Comparison of ENCODE assay signal across 8 cellular contexts in genomic region chr20:11204926-11205768, GRCh38.
DNase-seq lines count a peak whose midpoint lies in the region; ATAC-seq and FAIRE-seq lines count a peak whose summit lies in the region.

No MANE protein-coding gene starts in this region.

- FAIRE-seq in RCC 7860 (lab: Jason Lieb, UNC) = peak; percentile 73

- no peak overlapping the region for H3K4me2 ChIP-seq in GM23248 (ENCODE audit: unreplicated experiment)

- H3K9me3 ChIP-seq in GM23248 (ENCODE audit: low read depth) = no peaks in the 10 kb centered on the region

- H3K4me3 ChIP-seq in GM23248 = no peak overlapping the region

- H3K27me3 ChIP-seq in GM23248 (replicated peaks; ENCODE audit: insufficient read depth) = no peaks in the 10 kb centered on the region

- H3K4me1 ChIP-seq in GM23248 (ENCODE audit: insufficient read depth) = peaks cover 16% of the 10 kb centered on the region

- no peaks in the 10 kb centered on the region for H4K20me1 ChIP-seq in GM23248 (ENCODE audit: insufficient read depth)

- peak; percentile 9 to 11 for DNase-seq in activated T-cell treated with anti-CD3 and anti-CD28 coated beads, Interleukin-2, amount 50 U/mL, for 72 hours
- DNase-seq in activated T-cell treated with anti-CD3 and anti-CD28 coated beads for 4 hours (no peak), GM23248 (peak; percentile 75), KG1 (lab: John Stamatoyannopoulos, UW) (peak; percentile 70), RCC 7860 (ENCODE audit: low spot score) (peak; percentile 52), dermis blood vessel endothelial cell (peak; percentile 88), lung microvascular endothelial cell (ENCODE audit: low read depth in 2 of 2) (peak; percentile 85 to 87), germinal center (ENCODE audit: low spot score) (no peak)

- no peak overlapping the region for H3K27ac ChIP-seq in GM23248

- H3K27ac Mint-ChIP-seq in activated T-cell treated with anti-CD3 and anti-CD28 coated beads, Interleukin-2, amount 50 U/mL, for 72 hours = no peak overlapping the region

- H3K36me3 ChIP-seq in GM23248 (ENCODE audit: low read depth) = no peaks in the 10 kb centered on the region

- peaks cover 20% of the 10 kb centered on the region for H3F3A ChIP-seq in GM23248 (ENCODE audit: insufficient read depth)

- H3K9me3 Mint-ChIP-seq in activated T-cell treated with anti-CD3 and anti-CD28 coated beads, Interleukin-2, amount 50 U/mL, for 72 hours = no peaks in the 10 kb centered on the region

- no peaks in the 10 kb centered on the region for H3K9me2 ChIP-seq in GM23248 (ENCODE audit: insufficient read depth)

- no peak overlapping the region for H3K4me3 Mint-ChIP-seq in activated T-cell treated with anti-CD3 and anti-CD28 coated beads, Interleukin-2, amount 50 U/mL, for 72 hours

- no peak overlapping the region for H3K9ac ChIP-seq in GM23248

- WGBS in GM23248 (ENCODE audit: low coverage in 1 of 2, low lambda C conversion rate in 2 of 2, missing lambda C conversion rate in 2 of 2), 2 experiments = 46 to 47% methylated on average over 4 of the region's 4 CpGs

- H3K36me3 Mint-ChIP-seq in activated T-cell treated with anti-CD3 and anti-CD28 coated beads, Interleukin-2, amount 50 U/mL, for 72 hours (ENCODE audit: insufficient read depth in 2 of 2) = no peaks in the 10 kb centered on the region

- no peaks in the 10 kb centered on the region for H3K4me1 Mint-ChIP-seq in activated T-cell treated with anti-CD3 and anti-CD28 coated beads, Interleukin-2, amount 50 U/mL, for 72 hours (ENCODE audit: low read depth)

- H2AFZ ChIP-seq in GM23248 = no peak overlapping the region

- peaks cover 4% of the 10 kb centered on the region for H3K27me3 Mint-ChIP-seq in activated T-cell treated with anti-CD3 and anti-CD28 coated beads, Interleukin-2, amount 50 U/mL, for 72 hours (ENCODE audit: low read depth)

- peak in 1 of 2 donors; percentile 50 for ATAC-seq in activated T-cell treated with anti-CD3 and anti-CD28 coated beads, Interleukin-2, amount 50 U/mL, for 72 hours (replicated peaks in 1 of 2)

- no peaks in the 10 kb centered on the region for H3K79me2 ChIP-seq in GM23248 (ENCODE audit: insufficient read depth)

- in situ Hi-C loops in GM23248 (cut with MboI) = loop anchor here (10.0 kb wide), 1 partner anchor 530 kb away; the partner anchor contains the start of gene JAG1

Comparison
In these comparisons a context has a peak if more than half of its experiments do, and no peak if none do; other contexts are left out.
1. DNase-seq: peak in activated T-cell treated with anti-CD3 and anti-CD28 coated beads, Interleukin-2, amount 50 U/mL, for 72 hours (2 of 2), GM23248 (single experiment), KG1 (single experiment), RCC 7860 (single experiment), dermis blood vessel endothelial cell (single experiment) and lung microvascular endothelial cell (2 of 2); none in activated T-cell treated with anti-CD3 and anti-CD28 coated beads for 4 hours (single experiment) and germinal center (single experiment).